Comparison of ENCODE assay signal across 1 cellular context in genomic region chr15:80251505-80252280, GRCh38.
TF ChIP-seq lines count a peak whose summit lies in the region.

Gene CTXND1 (minus strand): TSS chr15:80252213. CDS start chr15:80201949, 50,264 bp downstream.

TF ChIP-seq in HepG2, 621 proteins besides CTCF, POLR2A, EP300 and RAD21 (continued from another document):
- TF ChIP-seq ZBTB4 (CRISPR knock-in tag; IDR thresholded peaks at IDR 0.05; ENCODE audit: borderline replicate concordance) (no peak), RARG (CRISPR knock-in tag; IDR thresholded peaks at IDR 0.05; ENCODE audit: low read depth) (no peak), ZNF138 (CRISPR knock-in tag; IDR thresholded peaks at IDR 0.05; ENCODE audit: low read depth) (no peak), HNRNPUL1 (IDR thresholded peaks at IDR 0.05; ENCODE audit: low read depth, low read length) (no peak), GPN1 (CRISPR knock-in tag; IDR thresholded peaks at IDR 0.05; ENCODE audit: borderline replicate concordance) (no peak), SMYD3 (CRISPR knock-in tag; IDR thresholded peaks at IDR 0.05) (no peak), MYC (CRISPR knock-in tag; IDR thresholded peaks at IDR 0.05; ENCODE audit: borderline replicate concordance) (no peak), POLR2G (IDR thresholded peaks at IDR 0.05; ENCODE audit: low read depth, low read length) (peak; percentile 65), MXI1 (IDR thresholded peaks at IDR 0.05; ENCODE audit: borderline replicate concordance, low read depth, low read length) (no peak), ATRX (CRISPR knock-in tag; IDR thresholded peaks at IDR 0.05; ENCODE audit: borderline replicate concordance) (no peak), ZNF230 (CRISPR knock-in tag; IDR thresholded peaks at IDR 0.05) (no peak), PRMT3 (CRISPR knock-in tag; IDR thresholded peaks at IDR 0.05; ENCODE audit: borderline replicate concordance, low read depth) (no peak), CERS6 (CRISPR knock-in tag; IDR thresholded peaks at IDR 0.05) (no peak), ZNF703 (CRISPR knock-in tag; IDR thresholded peaks at IDR 0.05; ENCODE audit: borderline replicate concordance) (no peak), ZNF17 (CRISPR knock-in tag; IDR thresholded peaks at IDR 0.05) (no peak), ZNF235 (CRISPR knock-in tag; IDR thresholded peaks at IDR 0.05; ENCODE audit: borderline replicate concordance) (no peak), RERE (CRISPR knock-in tag; IDR thresholded peaks at IDR 0.05; ENCODE audit: low read depth) (no peak), ZNF749 (CRISPR knock-in tag; IDR thresholded peaks at IDR 0.05; ENCODE audit: borderline replicate concordance) (peak; percentile 48; the same call in 1 of the 2 replicates), KDM6A (CRISPR knock-in tag; IDR thresholded peaks at IDR 0.05; ENCODE audit: low read depth) (no peak)
